ENCODE assay signal across 8 cellular contexts in genomic region chr1:168234846-168235547, GRCh38. TPM values are rescaled to one million over a fixed set of nuclear protein-coding genes. Genes with fewer than 3 reads are reported as not detected.
A peak's percentile ranks its signal among the peaks of the same experiment; 100 is the strongest.
DNase-seq lines count a peak whose midpoint lies in the region; ATAC-seq and TF ChIP-seq lines count a peak whose summit lies in the region.

No MANE protein-coding gene starts in this region.

- no peak overlapping the region for H3K4me2 ChIP-seq in SU-DHL-6 (ENCODE audit: low read depth, low read length, poor library complexity, severe bottlenecking)
- H3K4me2 ChIP-seq in mesenchymal stem cell (ENCODE audit: low read length, poor library complexity, severe bottlenecking) = no peak overlapping the region

- H3K4ac ChIP-seq in mesenchymal stem cell (ENCODE audit: low read depth in 1 of 2, low read length in 2 of 2) = no peak overlapping the region

- H2BK12ac ChIP-seq in mesenchymal stem cell (ENCODE audit: low read length in 2 of 2) = no peak overlapping the region

- peak; percentile 53 for TF ChIP-seq CTCF in SU-DHL-6 (IDR thresholded peaks at IDR 0.05; ENCODE audit: insufficient read depth, low read length, poor library complexity, severe bottlenecking)

- H2BK15ac ChIP-seq in mesenchymal stem cell (ENCODE audit: low read depth, poor library complexity, severe bottlenecking) = no peak overlapping the region

- no peak overlapping the region for H2BK120ac ChIP-seq in mesenchymal stem cell (ENCODE audit: low read depth, low read length)

- H3K4me3 ChIP-seq in SU-DHL-6 (ENCODE audit: insufficient read depth, low read length, poor library complexity, severe bottlenecking) = no peak overlapping the region
- no peak overlapping the region for H3K4me3 ChIP-seq in mesenchymal stem cell (ENCODE audit: insufficient read depth in 1 of 2, low read depth in 1 of 2, low read length in 2 of 2)

- H2AK5ac ChIP-seq in mesenchymal stem cell (ENCODE audit: low read length, severe bottlenecking) = no peak overlapping the region

- no peak overlapping the region for H3K23ac ChIP-seq in mesenchymal stem cell (ENCODE audit: low read length in 2 of 2)

- WGBS in mesenchymal stem cell = 96% methylated on average over 6 of the region's 8 CpGs

- no peak overlapping the region for H3K18ac ChIP-seq in mesenchymal stem cell (ENCODE audit: low read depth in 1 of 2, low read length in 2 of 2)

- H3K79me2 ChIP-seq in SU-DHL-6 (ENCODE audit: insufficient read depth, low read length) = peaks cover 13% of the 10 kb centered on the region

- no peak overlapping the region for H4K8ac ChIP-seq in mesenchymal stem cell (ENCODE audit: low read length)

- no peak overlapping the region for H2BK5ac ChIP-seq in mesenchymal stem cell (ENCODE audit: low read depth, low read length, poor library complexity, severe bottlenecking)

- no peaks in the 10 kb centered on the region for H3F3A ChIP-seq in SU-DHL-6 (ENCODE audit: insufficient read depth)

- H3K9me3 ChIP-seq in SU-DHL-6 (ENCODE audit: insufficient read depth, low read length) (no peaks in the 10 kb centered on the region), mesenchymal stem cell (ENCODE audit: control insufficient read depth, low read length) (no peaks in the 10 kb centered on the region)

- no peaks in the 10 kb centered on the region for H3K27me3 ChIP-seq in SU-DHL-6 (ENCODE audit: low read length)
- no peaks in the 10 kb centered on the region for H3K27me3 ChIP-seq in mesenchymal stem cell (ENCODE audit: control insufficient read depth in 1 of 2, insufficient read depth in 1 of 2, low read length in 2 of 2)

- H3K36me3 ChIP-seq in SU-DHL-6 (ENCODE audit: low read length) (peaks cover 16% of the 10 kb centered on the region; the same call in 1 of the 2 replicates), mesenchymal stem cell (ENCODE audit: control insufficient read depth in 1 of 2, insufficient read depth in 2 of 2, low read depth in 1 of 2, low read length in 2 of 2) (peaks cover 30 to 92% of the 10 kb centered on the region in 2 experiments)

- no peak overlapping the region for H3K9ac ChIP-seq in SU-DHL-6 (ENCODE audit: low read length)
- no peak overlapping the region for H3K9ac ChIP-seq in mesenchymal stem cell (ENCODE audit: low read length)

- H3K9me2 ChIP-seq in SU-DHL-6 (replicated peaks; ENCODE audit: insufficient read depth, low read length) = no peaks in the 10 kb centered on the region

- H3K14ac ChIP-seq in mesenchymal stem cell (ENCODE audit: low read length in 2 of 2) = no peak overlapping the region

- no peak overlapping the region for H4K91ac ChIP-seq in mesenchymal stem cell (ENCODE audit: low read length)

- no peaks in the 10 kb centered on the region for H4K20me1 ChIP-seq in SU-DHL-6 (ENCODE audit: low read depth, low read length)

- H2AFZ ChIP-seq in SU-DHL-6 (ENCODE audit: low read depth, low read length, severe bottlenecking) = no peak overlapping the region
- no peak overlapping the region for H2AFZ ChIP-seq in mesenchymal stem cell (ENCODE audit: low read depth, low read length)

- H3K27ac ChIP-seq in SU-DHL-6 (ENCODE audit: low read depth, low read length) (no peak overlapping the region), mesenchymal stem cell (ENCODE audit: low read length, poor library complexity, severe bottlenecking) (no peak overlapping the region)

- H3K4me1 ChIP-seq in mesenchymal stem cell (ENCODE audit: control insufficient read depth, insufficient read depth, low read depth, low read length) = peaks cover 15% of the 10 kb centered on the region

- H3K79me1 ChIP-seq in mesenchymal stem cell (replicated peaks; ENCODE audit: low read length, poor library complexity, severe bottlenecking) = peaks cover 31% of the 10 kb centered on the region

- peak; percentile 5 to 42 for DNase-seq in NCI-H524 (lab: John Stamatoyannopoulos, UW)
- DNase-seq in NCI-H524 treated with DMSO at 0.1 percent for 48 hours (lab: John Stamatoyannopoulos, UW) = no peak
- DNase-seq in LHCN-M2 (ENCODE audit: low read depth) = peak; percentile 51
- DNase-seq in cerebellar cortex (ENCODE audit: low spot score) = peak; percentile 38
- peak; percentile 49 for DNase-seq in mesenchymal stem cell
- DNase-seq in epidermal melanocyte (ENCODE audit: insufficient read length, low spot score) = no peak

- peak; percentile 86 for ATAC-seq in GM21717 (IDR thresholded peaks at IDR 0.05; ENCODE audit: unreplicated experiment)

RNA-seq across cellular contexts. Expression of gene SFT2D2, which starts 9.2 kb away (rescaled TPM):
- total RNA-seq in LHCN-M2 (2014; rRNA removed) = 31.1 and 37.4 TPM in 2 replicates
- polyA plus RNA-seq in LHCN-M2 (2012) = 9.4 TPM
- 10.8 TPM for polyA plus RNA-seq in mesenchymal stem cell (2013, experiment 1 of 2)
- 10.0 TPM for polyA plus RNA-seq in mesenchymal stem cell (2013, experiment 2 of 2)

RNA-seq across cellular contexts. Expression of gene TBX19, which starts 45.7 kb away (rescaled TPM):
- total RNA-seq in LHCN-M2 (2014; rRNA removed) = 0.34 and 1.0 TPM in 2 replicates
- 0.50 TPM for polyA plus RNA-seq in LHCN-M2 (2012)
- 0.43 TPM for polyA plus RNA-seq in mesenchymal stem cell (2013, experiment 1 of 2)
- polyA plus RNA-seq in mesenchymal stem cell (2013, experiment 2 of 2) = 0.49 TPM

RNA-seq across cellular contexts. Expression of gene TIPRL, which starts 56.2 kb away (rescaled TPM):
- total RNA-seq in LHCN-M2 (2014; rRNA removed) = 28.8 and 36.1 TPM in 2 replicates
- polyA plus RNA-seq in LHCN-M2 (2012) = 22.1 TPM
- 31.5 TPM for polyA plus RNA-seq in mesenchymal stem cell (2013, experiment 1 of 2)
- polyA plus RNA-seq in mesenchymal stem cell (2013, experiment 2 of 2) = 32.5 TPM

Comparison
In these comparisons a context has a peak if more than half of its experiments do, and no peak if none do; other contexts are left out.
1. DNase-seq: peak in NCI-H524 (2 of 2), LHCN-M2 (single experiment), cerebellar cortex (single experiment) and mesenchymal stem cell (single experiment); none in NCI-H524 treated with DMSO at 0.1 percent for 48 hours (single experiment) and epidermal melanocyte (single experiment).